Comparison of ENCODE assay signal across 25 cellular contexts in the genomic region with DNA sequence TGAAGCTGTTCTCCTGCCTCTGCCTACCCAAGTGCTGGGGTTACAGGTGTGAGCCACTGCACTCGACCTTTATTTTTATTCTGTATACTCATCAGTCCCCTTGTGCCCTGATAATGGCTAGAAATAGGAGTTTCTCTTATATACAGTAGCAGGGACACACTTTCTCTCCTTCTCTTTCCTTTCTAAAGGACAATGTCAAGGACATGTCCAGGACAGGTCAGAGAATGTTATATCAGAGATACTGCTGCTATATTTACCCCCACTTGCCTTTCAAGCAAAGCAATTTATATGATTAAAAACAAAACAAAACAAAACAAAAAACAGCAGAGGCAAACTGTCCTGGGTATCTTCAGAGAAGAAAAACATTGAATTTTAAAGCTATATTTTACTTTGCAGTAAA.
"Had no signal": no experiment of that assay in that cellular context is flagged by ENCODE, and none has a peak within 500 bp of the region (broad histone marks: within the 10 kb centered on the region; RNA-seq: fewer than 3 reads in every experiment).

No MANE protein-coding gene starts in this region.

- ATAC-seq: activated CD4-positive, CD25-positive, alpha-beta regulatory T cell treated with anti-CD3 and anti-CD28 coated beads, Interleukin-2, amount 50 U/mL, for 24 hours; activated naive CD8-positive, alpha-beta T cell treated with anti-CD3 and anti-CD28 coated beads, Interleukin-2, amount 50 U/mL, for 24 hours; activated T-cell treated with anti-CD3 and anti-CD28 coated beads, Interleukin-2, amount 50 U/mL, for 4 hours; foreskin keratinocyte; natural killer cell had no signal

- H3K27me3 Mint-ChIP-seq: activated CD4-positive, alpha-beta memory T cell treated with anti-CD3 and anti-CD28 coated beads, Interleukin-2, amount 10 ng/mL, durations not matched to agents 7 days and 5 days; activated CD4-positive, alpha-beta T cell treated with anti-CD3 and anti-CD28 coated beads, Interleukin-2, amount 10 ng/mL, durations not matched to agents 24 days and 14 days; activated naive CD4-positive, alpha-beta T cell treated with anti-CD3 and anti-CD28 coated beads, Interleukin-2, amount 50 U/mL, for 24 hours; activated naive CD8-positive, alpha-beta T cell treated with anti-CD3 and anti-CD28 coated beads, Interleukin-2, amount 50 U/mL, for 24 hours had no signal

- H3K4me3 Mint-ChIP-seq: activated CD4-positive, alpha-beta memory T cell treated with anti-CD3 and anti-CD28 coated beads, Interleukin-2, amount 10 ng/mL, durations not matched to agents 7 days and 5 days; activated CD4-positive, alpha-beta T cell treated with anti-CD3 and anti-CD28 coated beads, Interleukin-2, amount 10 ng/mL, durations not matched to agents 24 days and 14 days; activated naive CD4-positive, alpha-beta T cell treated with anti-CD3 and anti-CD28 coated beads, Interleukin-2, amount 50 U/mL, for 24 hours; activated naive CD8-positive, alpha-beta T cell treated with anti-CD3 and anti-CD28 coated beads, Interleukin-2, amount 50 U/mL, for 24 hours; activated T-cell treated with anti-CD3 and anti-CD28 coated beads, Interleukin-2, amount 50 U/mL, for 4 hours; natural killer cell; neural progenitor cell had no signal

- H3K27me3 ChIP-seq: esophagus muscularis mucosa, foreskin keratinocyte, neural progenitor cell, spleen, suprapubic skin, tibial nerve had no signal

- H3K27ac ChIP-seq: esophagus muscularis mucosa, foreskin keratinocyte, neural progenitor cell, parathyroid adenoma, suprapubic skin, tibial nerve, WERI-Rb-1 had no signal

- H3K4me1 Mint-ChIP-seq: natural killer cell had no signal

- H3K27ac Mint-ChIP-seq: activated CD4-positive, alpha-beta memory T cell treated with anti-CD3 and anti-CD28 coated beads, Interleukin-2, amount 10 ng/mL, durations not matched to agents 7 days and 5 days; activated CD4-positive, alpha-beta T cell treated with anti-CD3 and anti-CD28 coated beads, Interleukin-2, amount 10 ng/mL, durations not matched to agents 24 days and 14 days; activated naive CD4-positive, alpha-beta T cell treated with anti-CD3 and anti-CD28 coated beads, Interleukin-2, amount 50 U/mL, for 24 hours; activated naive CD8-positive, alpha-beta T cell treated with anti-CD3 and anti-CD28 coated beads, Interleukin-2, amount 50 U/mL, for 24 hours; activated T-helper 2 cell treated with anti-CD3 and anti-CD28 coated beads, Interferon-gamma antibody, Interleukin-2, Interleukin-4, amounts not matched to agents 10 μg/mL and 5 μg/mL and 100 μg/mL, durations not matched to agents 14 hours and 24 hours and 36 hours; natural killer cell; neural progenitor cell had no signal

- DNase-seq: activated CD4-positive, alpha-beta memory T cell treated with anti-CD3 and anti-CD28 coated beads, Interleukin-2, amount 10 ng/mL, durations not matched to agents 7 days and 5 days; activated CD4-positive, alpha-beta T cell treated with anti-CD3 and anti-CD28 coated beads, Interleukin-2, amount 10 ng/mL, durations not matched to agents 24 days and 14 days; activated CD8-positive, alpha-beta memory T cell treated with anti-CD3 and anti-CD28 coated beads, Interleukin-2, amount 50 U/mL, for 48 hours; activated naive CD8-positive, alpha-beta T cell treated with anti-CD3 and anti-CD28 coated beads, Interleukin-2, amount 50 U/mL, for 24 hours; activated T-cell treated with anti-CD3 and anti-CD28 coated beads, Interleukin-2, amount 50 U/mL, for 4 hours; amygdala; dermis blood vessel endothelial cell; effector CD4-positive, alpha-beta T cell; foreskin keratinocyte; mesenchymal stem cell; natural killer cell; occipital lobe; psoas muscle; spleen; stimulated activated naive CD4-positive, alpha-beta T cell; T-helper 9 cell; WERI-Rb-1 had no signal

- H3K4me1 ChIP-seq: foreskin keratinocyte, parathyroid adenoma, suprapubic skin, tibial nerve had no signal

- H3K36me3 ChIP-seq: esophagus muscularis mucosa, neural progenitor cell, spleen, suprapubic skin, WERI-Rb-1 had no signal

- H3K36me3 Mint-ChIP-seq: activated naive CD4-positive, alpha-beta T cell treated with anti-CD3 and anti-CD28 coated beads, Interleukin-2, amount 50 U/mL, for 24 hours; natural killer cell; neural progenitor cell had no signal

- H3K9me3 ChIP-seq: esophagus muscularis mucosa, psoas muscle, spleen, suprapubic skin, tibial nerve had no signal

- H3K4me3 ChIP-seq: esophagus muscularis mucosa, neural progenitor cell, psoas muscle, spleen, suprapubic skin, tibial nerve had no signal
